ENCODE assay signal across 1 cellular context in genomic region chr5:96855041-96855872, GRCh38.
TF ChIP-seq lines count a peak whose summit lies in the region.

No MANE protein-coding gene starts in this region.

TF ChIP-seq in GM23338, 12 proteins besides CTCF, POLR2A, EP300 and RAD21 (continued from another document):
- TF ChIP-seq REST (IDR thresholded peaks at IDR 0.05; ENCODE audit: unreplicated experiment) (no peak), POLR2AphosphoS5 (IDR thresholded peaks at IDR 0.05; ENCODE audit: low read depth) (no peak), NANOG (IDR thresholded peaks at IDR 0.05; ENCODE audit: borderline replicate concordance) (no peak), ETS1 (IDR thresholded peaks at IDR 0.05) (no peak), JUNB (IDR thresholded peaks at IDR 0.05; ENCODE audit: unreplicated experiment) (no peak), ZNF462 (CRISPR knock-in tag; IDR thresholded peaks at IDR 0.05) (no peak), STAT1 (IDR thresholded peaks at IDR 0.05; ENCODE audit: unreplicated experiment) (no peak), EZH2 (IDR thresholded peaks at IDR 0.05; ENCODE audit: low read depth, unreplicated experiment) (no peak), ZNF114 (CRISPR knock-in tag; IDR thresholded peaks at IDR 0.05) (no peak)
